In the genomic region with DNA sequence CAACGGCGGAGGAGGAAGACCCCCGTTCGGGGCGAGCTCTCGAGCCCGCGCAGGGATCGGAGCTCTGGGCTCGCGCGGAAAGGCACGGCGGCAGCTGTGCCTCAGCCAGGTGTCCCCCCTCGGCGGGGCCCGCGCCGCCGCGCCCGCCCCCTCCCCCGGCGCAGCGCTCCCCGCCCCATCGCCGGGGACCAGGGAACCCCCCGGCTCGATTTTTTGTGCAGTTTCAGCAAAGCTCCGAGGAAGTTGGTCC, we compare ENCODE assay signal across 8 cellular contexts.
DNase-seq lines count a peak whose midpoint lies in the region; ATAC-seq and TF ChIP-seq lines count a peak whose summit lies in the region.

No MANE protein-coding gene starts in this region.

- DNase-seq in kidney epithelial cell (ENCODE audit: low read depth) (no peak), RPMI8226 (no peak), epidermal melanocyte (ENCODE audit: insufficient read length, low spot score) (no peak), NCI-H2196 (lab: John Stamatoyannopoulos, UW; ENCODE audit: unreplicated experiment) (no peak)

- H3K9me3 ChIP-seq in thymus (ENCODE audit: control insufficient read depth): no peaks in the 10 kb centered on the region

- 1% methylated on average over 28 to 31 of the region's 31 CpGs for WGBS in adipose tissue, 3 donors
- under 1% methylated on average over 31 of the region's 31 CpGs for WGBS in thymus

- peaks cover 35% of the 10 kb centered on the region for H3K4me1 ChIP-seq in thymus (ENCODE audit: control insufficient read depth, insufficient read depth, low read length)

- peak overlapping the region; percentile 98 for H3K27ac ChIP-seq in adipose tissue (ENCODE audit: low read depth, low read length)
- H3K27ac ChIP-seq in thymus (ENCODE audit: low read depth): peak overlapping the region; percentile 99

- peak overlapping the region; percentile 67 for H3K4me3 ChIP-seq in kidney epithelial cell (ENCODE audit: low read depth, low read length)
- H3K4me3 ChIP-seq in thymus (ENCODE audit: low read length): peak overlapping the region; percentile 66

- H3K36me3 ChIP-seq in kidney epithelial cell (ENCODE audit: control insufficient read depth, insufficient read depth, low read length) (no peaks in the 10 kb centered on the region), thymus (ENCODE audit: control insufficient read depth, insufficient read depth) (peaks cover 5% of the 10 kb centered on the region)

- no peak for TF ChIP-seq CTCF in kidney epithelial cell (IDR thresholded peaks at IDR 0.05; ENCODE audit: insufficient read depth, low read length, poor library complexity, severe bottlenecking)

- H3K27me3 ChIP-seq in kidney epithelial cell (ENCODE audit: control insufficient read depth, insufficient read depth, low read length): peaks cover 32% of the 10 kb centered on the region
- peaks cover 21% of the 10 kb centered on the region for H3K27me3 ChIP-seq in thymus (ENCODE audit: control insufficient read depth, insufficient read depth)

- ATAC-seq in GM18909 (IDR thresholded peaks at IDR 0.05; ENCODE audit: poor library complexity, unreplicated experiment): peak; percentile 16
- ATAC-seq in HG03066 (IDR thresholded peaks at IDR 0.05; ENCODE audit: low read depth, unreplicated experiment): peak; percentile 2
